10 cellular contexts compared by ENCODE assay signal in genomic region chr15:88906130-88906529, GRCh38.
"Had no signal": no experiment of that assay in that cellular context is flagged by ENCODE, and none has a peak within 500 bp of the region (broad histone marks: within the 10 kb centered on the region; RNA-seq: fewer than 3 reads in every experiment).

No MANE protein-coding gene starts in this region.

- H3K36me3 Mint-ChIP-seq: stimulated activated memory B cell treated with anti-CD40 and anti-IgM and Interleukin-4, amounts not matched to agents 10 μg/mL and 1 μg/mL and 100 μg/mL, for 72 hours had no signal

- H3K4me3 Mint-ChIP-seq: activated CD4-positive, alpha-beta memory T cell treated with anti-CD3 and anti-CD28 coated beads, Interleukin-2, amount 10 ng/mL, durations not matched to agents 7 days and 5 days; activated naive CD4-positive, alpha-beta T cell treated with anti-CD3 and anti-CD28 coated beads for 36 hours; activated T-helper 1 cell treated with anti-CD3 and anti-CD28 coated beads, Interleukin-12 subunit alpha, Interleukin-12 subunit beta, Interleukin-2, Interleukin-4 antibody, amounts not matched to agents 30 ng/mL and 10 ng/mL and 1 ng/mL, durations not matched to agents 14 hours and 24 hours and 36 hours; stimulated activated memory B cell treated with anti-CD40 and anti-IgM and Interleukin-4, amounts not matched to agents 10 μg/mL and 1 μg/mL and 100 μg/mL, for 72 hours; T-helper 2 cell treated with Interferon-gamma antibody and Interleukin-4, amounts not matched to agents 5 μg/mL and 100 μg/mL, for 36 hours had no signal

- H3K27me3 ChIP-seq: gastroesophageal sphincter had no signal

- DNase-seq: activated CD4-positive, alpha-beta memory T cell treated with anti-CD3 and anti-CD28 coated beads, Interleukin-2, amount 10 ng/mL, durations not matched to agents 7 days and 5 days; activated CD8-positive, alpha-beta memory T cell treated with anti-CD3 and anti-CD28 coated beads, Interleukin-2, amount 50 U/mL, for 48 hours; activated naive CD4-positive, alpha-beta T cell treated with anti-CD3 and anti-CD28 coated beads for 36 hours; SHP77 treated with DMSO at 0.1 percent for 48 hours; trophoblast cell had no signal

- H3K9me3 ChIP-seq: gastroesophageal sphincter had no signal

- H3K9me3 Mint-ChIP-seq: activated CD4-positive, alpha-beta memory T cell treated with anti-CD3 and anti-CD28 coated beads, Interleukin-2, amount 10 ng/mL, durations not matched to agents 7 days and 5 days; activated naive CD4-positive, alpha-beta T cell treated with anti-CD3 and anti-CD28 coated beads for 36 hours; activated T-helper 1 cell treated with anti-CD3 and anti-CD28 coated beads, Interleukin-12 subunit alpha, Interleukin-12 subunit beta, Interleukin-2, Interleukin-4 antibody, amounts not matched to agents 30 ng/mL and 10 ng/mL and 1 ng/mL, durations not matched to agents 14 hours and 24 hours and 36 hours; stimulated activated memory B cell treated with anti-CD40 and anti-IgM and Interleukin-4, amounts not matched to agents 10 μg/mL and 1 μg/mL and 100 μg/mL, for 72 hours; T-helper 2 cell treated with Interferon-gamma antibody and Interleukin-4, amounts not matched to agents 5 μg/mL and 100 μg/mL, for 36 hours had no signal

- ATAC-seq: gastroesophageal sphincter; stimulated activated memory B cell treated with anti-CD40 and anti-IgM and Interleukin-4, amounts not matched to agents 10 μg/mL and 1 μg/mL and 100 μg/mL, for 72 hours had no signal

- H3K4me3 ChIP-seq: gastroesophageal sphincter, smooth muscle cell had no signal

- H3K27ac Mint-ChIP-seq: activated CD4-positive, alpha-beta memory T cell treated with anti-CD3 and anti-CD28 coated beads, Interleukin-2, amount 10 ng/mL, durations not matched to agents 7 days and 5 days; activated naive CD4-positive, alpha-beta T cell treated with anti-CD3 and anti-CD28 coated beads for 36 hours; activated T-helper 1 cell treated with anti-CD3 and anti-CD28 coated beads, Interleukin-12 subunit alpha, Interleukin-12 subunit beta, Interleukin-2, Interleukin-4 antibody, amounts not matched to agents 30 ng/mL and 10 ng/mL and 1 ng/mL, durations not matched to agents 14 hours and 24 hours and 36 hours; stimulated activated memory B cell treated with anti-CD40 and anti-IgM and Interleukin-4, amounts not matched to agents 10 μg/mL and 1 μg/mL and 100 μg/mL, for 72 hours; T-helper 2 cell treated with Interferon-gamma antibody and Interleukin-4, amounts not matched to agents 5 μg/mL and 100 μg/mL, for 36 hours had no signal

- H3K27me3 Mint-ChIP-seq: activated CD4-positive, alpha-beta memory T cell treated with anti-CD3 and anti-CD28 coated beads, Interleukin-2, amount 10 ng/mL, durations not matched to agents 7 days and 5 days; stimulated activated memory B cell treated with anti-CD40 and anti-IgM and Interleukin-4, amounts not matched to agents 10 μg/mL and 1 μg/mL and 100 μg/mL, for 72 hours had no signal
